ENCODE assay signal across 21 cellular contexts in genomic region chr2:129464631-129465030, GRCh38.
DNase-seq lines count a peak whose midpoint lies in the region; ATAC-seq and TF ChIP-seq lines count a peak whose summit lies in the region.
"Had no signal": no experiment of that assay in that cellular context is flagged by ENCODE, and none has a peak within 500 bp of the region (broad histone marks: within the 10 kb centered on the region; RNA-seq: fewer than 3 reads in every experiment).

No MANE protein-coding gene starts in this region.

- no peak for DNase-seq in stimulated activated naive CD8-positive, alpha-beta T cell treated with anti-CD3 and anti-CD28 coated beads, Interleukin-15, amount 100 ng/mL, for 72 hours
- no peak for DNase-seq in stimulated activated naive CD8-positive, alpha-beta T cell treated with anti-CD3 and anti-CD28 coated beads, Interleukin-15, Interleukin-2, amounts not matched to agents 100 U/mL and 50 U/mL, for 24 hours
- DNase-seq in esophagus muscularis mucosa (ENCODE audit: extremely low spot score) (peak; percentile 24), osteocyte (ENCODE audit: extremely low spot score, unreplicated experiment) (peak; percentile 80), NCI-H1105 treated with DMSO at 0.1 percent for 48 hours (lab: John Stamatoyannopoulos, UW) (no peak)
- no peak for DNase-seq in stimulated activated naive CD4-positive, alpha-beta T cell treated with Interleukin-2 at 50 U/mL for 16 hours (lab: John Stamatoyannopoulos, UW)
- no peak for DNase-seq in activated effector memory CD4-positive, alpha-beta T cell treated with Interleukin-2 at 50 U/mL for 16 hours
- DNase-seq: 8988T; ACHN; AML-193; BE2C; Caco-2; CD4-positive, CD25-positive, alpha-beta regulatory T cell; CD8-positive, alpha-beta T cell; DMS153; DND-41; GOT3; HFFc6 had no signal

- no peaks in the 10 kb centered on the region for H3K9me3 ChIP-seq in esophagus muscularis mucosa
- H3K9me3 ChIP-seq: A549, BE2C, Caco-2, HAP-1 had no signal

- TF ChIP-seq POLR2A in esophagus muscularis mucosa (IDR thresholded peaks at IDR 0.05; ENCODE audit: low read depth) = no peak

- no peak for TF ChIP-seq EP300 in esophagus muscularis mucosa (IDR thresholded peaks at IDR 0.05)

- no peaks in the 10 kb centered on the region for H3K4me1 Mint-ChIP-seq in stimulated activated naive CD8-positive, alpha-beta T cell treated with anti-CD3 and anti-CD28 coated beads, Interleukin-15, amount 100 ng/mL, for 72 hours
- H3K4me1 Mint-ChIP-seq in osteocyte (ENCODE audit: unreplicated experiment) = no peaks in the 10 kb centered on the region
- H3K4me1 Mint-ChIP-seq: CD4-positive, CD25-positive, alpha-beta regulatory T cell had no signal

- 98% methylated on average over 6 of the region's 6 CpGs for WGBS in esophagus muscularis mucosa

- intact Hi-C loops in esophagus muscularis mucosa (cut with DNase I) = no loop called here

- no peaks in the 10 kb centered on the region for H3K36me3 Mint-ChIP-seq in osteocyte (ENCODE audit: unreplicated experiment)
- H3K36me3 Mint-ChIP-seq: CD4-positive, CD25-positive, alpha-beta regulatory T cell; CD8-positive, alpha-beta T cell had no signal

- peak overlapping the region; percentile 60 to 74 for H3K27ac Mint-ChIP-seq in stimulated activated naive CD8-positive, alpha-beta T cell treated with anti-CD3 and anti-CD28 coated beads, Interleukin-15, amount 100 ng/mL, for 72 hours
- no peak overlapping the region for H3K27ac Mint-ChIP-seq in osteocyte (ENCODE audit: unreplicated experiment)
- H3K27ac Mint-ChIP-seq: CD4-positive, CD25-positive, alpha-beta regulatory T cell; CD8-positive, alpha-beta T cell; HFFc6 had no signal

- H3K27me3 Mint-ChIP-seq in stimulated activated naive CD8-positive, alpha-beta T cell treated with anti-CD3 and anti-CD28 coated beads, Interleukin-15, amount 100 ng/mL, for 72 hours = peaks cover 6% of the 10 kb centered on the region
- no peaks in the 10 kb centered on the region for H3K27me3 Mint-ChIP-seq in osteocyte (ENCODE audit: unreplicated experiment)
- H3K27me3 Mint-ChIP-seq: CD4-positive, CD25-positive, alpha-beta regulatory T cell had no signal

- ATAC-seq in stimulated activated naive CD8-positive, alpha-beta T cell treated with anti-CD3 and anti-CD28 coated beads, Interleukin-15, amount 100 ng/mL, for 72 hours = no peak
- ATAC-seq in stimulated activated naive CD8-positive, alpha-beta T cell treated with anti-CD3 and anti-CD28 coated beads, Interleukin-15, Interleukin-2, amounts not matched to agents 100 U/mL and 50 U/mL, for 24 hours = no peak
- ATAC-seq: A549; CD8-positive, alpha-beta T cell had no signal

- no peaks in the 10 kb centered on the region for H3K27me3 ChIP-seq in esophagus muscularis mucosa
- H3K27me3 ChIP-seq: BE2C had no signal

- no peaks in the 10 kb centered on the region for H3K4me1 ChIP-seq in esophagus muscularis mucosa
- H3K4me1 ChIP-seq: A549, BE2C, Caco-2, HAP-1 had no signal

- H3K4me3 ChIP-seq in esophagus muscularis mucosa = no peak overlapping the region
- H3K4me3 ChIP-seq: A549, HAP-1 had no signal

- peaks cover 0 to 7% of the 10 kb centered on the region in 2 donors for H3K9me3 Mint-ChIP-seq in stimulated activated naive CD8-positive, alpha-beta T cell treated with anti-CD3 and anti-CD28 coated beads, Interleukin-15, amount 100 ng/mL, for 72 hours
- H3K9me3 Mint-ChIP-seq in osteocyte (ENCODE audit: unreplicated experiment) = peaks cover 42% of the 10 kb centered on the region
- H3K9me3 Mint-ChIP-seq: CD8-positive, alpha-beta T cell had no signal

- H3K36me3 ChIP-seq in esophagus muscularis mucosa = no peaks in the 10 kb centered on the region
- H3K36me3 ChIP-seq: BE2C, HAP-1 had no signal

- TF ChIP-seq CTCF in esophagus muscularis mucosa (IDR thresholded peaks at IDR 0.05) (no peak), osteocyte (IDR thresholded peaks at IDR 0.05) (no peak)

- no peak overlapping the region for H3K27ac ChIP-seq in esophagus muscularis mucosa (replicated peaks in 1 of 4)
- H3K27ac ChIP-seq: A549, C4-2B had no signal

- H3K4me3 Mint-ChIP-seq in stimulated activated naive CD8-positive, alpha-beta T cell treated with anti-CD3 and anti-CD28 coated beads, Interleukin-15, amount 100 ng/mL, for 72 hours = no peak overlapping the region
- no peak overlapping the region for H3K4me3 Mint-ChIP-seq in osteocyte (ENCODE audit: unreplicated experiment)
- H3K4me3 Mint-ChIP-seq: CD4-positive, CD25-positive, alpha-beta regulatory T cell; CD8-positive, alpha-beta T cell; HFFc6 had no signal

Comparison
In these comparisons a context has a peak if more than half of its experiments do, and no peak if none do; other contexts are left out.
1. DNase-seq: peak in esophagus muscularis mucosa (single experiment) and osteocyte (single experiment); none in stimulated activated naive CD8-positive, alpha-beta T cell treated with anti-CD3 and anti-CD28 coated beads, Interleukin-15, amount 100 ng/mL, for 72 hours (0 of 2), stimulated activated naive CD8-positive, alpha-beta T cell treated with anti-CD3 and anti-CD28 coated beads, Interleukin-15, Interleukin-2, amounts not matched to agents 100 U/mL and 50 U/mL, for 24 hours (single experiment), NCI-H1105 treated with DMSO at 0.1 percent for 48 hours (single experiment), stimulated activated naive CD4-positive, alpha-beta T cell treated with Interleukin-2 at 50 U/mL for 16 hours (single experiment) and activated effector memory CD4-positive, alpha-beta T cell treated with Interleukin-2 at 50 U/mL for 16 hours (single experiment).